In genomic region chr6:82144852-82145332, GRCh38 we compare ENCODE assay signal across 8 cellular contexts.
A peak's percentile ranks its signal among the peaks of the same experiment; 100 is the strongest.
DNase-seq lines count a peak whose midpoint lies in the region; ATAC-seq and TF ChIP-seq lines count a peak whose summit lies in the region.

No MANE protein-coding gene starts in this region.

- H3K4me2 ChIP-seq in GM23338 = no peak overlapping the region

- H3K9ac ChIP-seq in skeletal muscle tissue (ENCODE audit: low read depth in 1 of 3, low read length in 3 of 3) = peak overlapping the region; percentile 24 to 54 (median 27)

- intact Hi-C loops in heart right ventricle (cut with DNase I) = loop anchor here in 2 of 10 donors (10.0 kb wide), 2 partner anchors 240 to 1790 kb away; no protein-coding TSS in a partner anchor

- no peaks in the 10 kb centered on the region for H3K9me3 Mint-ChIP-seq in GM23338

- H3K27ac ChIP-seq in GM23338 (ENCODE audit: low read depth) = no peak overlapping the region
- H3K27ac ChIP-seq in heart right ventricle = peak overlapping the region; percentile 67 to 90 (median 87)
- peak overlapping the region; percentile 72 for H3K27ac ChIP-seq in skeletal muscle tissue (ENCODE audit: low read depth, low read length)

- H3K27ac Mint-ChIP-seq in GM23338 = peak overlapping the region; percentile 38; the same call in 1 of the 2 replicates

- H2AFZ ChIP-seq in GM23338 = no peak overlapping the region

- H3K9me3 ChIP-seq in heart right ventricle (peaks cover 0 to 12% (median 0%) of the 10 kb centered on the region in 11 donors), skeletal muscle tissue (ENCODE audit: control insufficient read depth in 3 of 3, low read length in 3 of 3) (no peaks in the 10 kb centered on the region)

- H3K36me3 ChIP-seq in GM23338 (ENCODE audit: insufficient read depth) (no peaks in the 10 kb centered on the region), heart right ventricle (no peaks in the 10 kb centered on the region), skeletal muscle tissue (ENCODE audit: control insufficient read depth in 3 of 3, insufficient read depth in 3 of 3, low read length in 3 of 3) (no peaks in the 10 kb centered on the region)

- no peak overlapping the region for H3K4me3 Mint-ChIP-seq in GM23338

- no peaks in the 10 kb centered on the region for H4K20me1 ChIP-seq in GM23338 (replicated peaks; ENCODE audit: insufficient read depth)

- DNase-seq in GM23338 (ENCODE audit: low spot score) (peak; percentile 17), heart right ventricle (peak; percentile 18 to 83), NCI-H2029 treated with DMSO at 0.1 percent for 48 hours (lab: John Stamatoyannopoulos, UW) (no peak), cortex of kidney (lab: John Stamatoyannopoulos, UW) (no peak)

- H3F3A ChIP-seq in GM23338 (replicated peaks; ENCODE audit: low read depth) = no peaks in the 10 kb centered on the region

- ATAC-seq in GM23338 (peak; percentile 63), heart right ventricle (peak; percentile 85 to 93 (median 90)), HG02571 (IDR thresholded peaks at IDR 0.05; ENCODE audit: unreplicated experiment) (no peak), GM18498 (IDR thresholded peaks at IDR 0.05; ENCODE audit: unreplicated experiment) (no peak)

- no peak for TF ChIP-seq CTCF in GM23338 (conservative IDR thresholded peaks at IDR 0.05; ENCODE audit: low read depth in 2 of 2)
- no peak for TF ChIP-seq CTCF in WI38 (IDR thresholded peaks at IDR 0.05; ENCODE audit: low read depth, low read length)
- no peak for TF ChIP-seq CTCF in heart right ventricle (IDR thresholded peaks at IDR 0.05)

- H3K79me2 ChIP-seq in GM23338 (replicated peaks; ENCODE audit: insufficient read depth) = no peaks in the 10 kb centered on the region

- no peaks in the 10 kb centered on the region for H3K36me3 Mint-ChIP-seq in GM23338 (ENCODE audit: low read depth)

- H3K4me1 ChIP-seq in GM23338 (ENCODE audit: insufficient read depth) (no peaks in the 10 kb centered on the region), heart right ventricle (peaks cover 0 to 31% (median 25%) of the 10 kb centered on the region in 9 donors), skeletal muscle tissue (ENCODE audit: control insufficient read depth in 3 of 3, insufficient read depth in 3 of 3, low read length in 3 of 3) (peaks cover 5 to 15% (median 13%) of the 10 kb centered on the region in 3 donors)

- H3K4me3 ChIP-seq in GM23338 (no peak overlapping the region), WI38 (ENCODE audit: low read depth, low read length) (peak overlapping the region; percentile 31), heart right ventricle (peak overlapping the region in 1 of 10 donors; percentile 2), skeletal muscle tissue (ENCODE audit: low read length in 3 of 3) (peak overlapping the region; percentile 18 to 35 (median 33))

- peaks cover 3% of the 10 kb centered on the region for H3K27me3 Mint-ChIP-seq in GM23338 (ENCODE audit: insufficient read depth, low read depth, poor library complexity)

- H3K4me1 Mint-ChIP-seq in GM23338 = peaks cover 3% of the 10 kb centered on the region; the same call in 2 of the 3 replicates

- WGBS in heart right ventricle, 2 donors = 13 to 14% methylated on average over 5 of the region's 5 CpGs

- no peaks in the 10 kb centered on the region for H3K9me2 ChIP-seq in GM23338 (ENCODE audit: insufficient read depth)

- H3K27me3 ChIP-seq in GM23338 (ENCODE audit: insufficient read depth) (no peaks in the 10 kb centered on the region), heart right ventricle (no peaks in the 10 kb centered on the region), skeletal muscle tissue (ENCODE audit: control insufficient read depth in 3 of 3, insufficient read depth in 3 of 3, low read length in 3 of 3) (no peaks in the 10 kb centered on the region)

TF ChIP-seq in GM23338, 12 proteins besides CTCF, POLR2A, EP300 and RAD21 (continues in another document):
- TF ChIP-seq ZNF114 (CRISPR knock-in tag; IDR thresholded peaks at IDR 0.05) (no peak), POLR2AphosphoS5 (IDR thresholded peaks at IDR 0.05; ENCODE audit: low read depth) (no peak), EZH2 (IDR thresholded peaks at IDR 0.05; ENCODE audit: low read depth, unreplicated experiment) (no peak), EZH2phosphoT487 (IDR thresholded peaks at IDR 0.05; ENCODE audit: unreplicated experiment) (no peak), JUNB (IDR thresholded peaks at IDR 0.05; ENCODE audit: unreplicated experiment) (no peak), CREB1 (CRISPR knock-in tag; IDR thresholded peaks at IDR 0.05; ENCODE audit: low read depth) (no peak), ZNF331 (CRISPR knock-in tag; IDR thresholded peaks at IDR 0.05; ENCODE audit: low read depth) (no peak), ETS1 (IDR thresholded peaks at IDR 0.05) (no peak), STAT1 (IDR thresholded peaks at IDR 0.05; ENCODE audit: unreplicated experiment) (no peak), REST (IDR thresholded peaks at IDR 0.05; ENCODE audit: unreplicated experiment) (no peak)

Comparison
In these comparisons a context has a peak if more than half of its experiments do, and no peak if none do; other contexts are left out.
1. ATAC-seq: peak in GM23338 (single experiment) and heart right ventricle (8 of 8); none in HG02571 (single experiment) and GM18498 (single experiment).
2. DNase-seq: peak in GM23338 (single experiment) and heart right ventricle (2 of 2); none in NCI-H2029 treated with DMSO at 0.1 percent for 48 hours (single experiment) and cortex of kidney (single experiment).